Comparison of ENCODE assay signal across 8 cellular contexts in genomic region chr5:179699640-179700298, GRCh38. TPM values are rescaled to one million over a fixed set of nuclear protein-coding genes. Genes with fewer than 3 reads are reported as not detected.
DNase-seq lines count a peak whose midpoint lies in the region; ATAC-seq and TF ChIP-seq lines count a peak whose summit lies in the region.

No MANE protein-coding gene starts in this region.

- TF ChIP-seq CTCF in AG09309 (IDR thresholded peaks at IDR 0.05; ENCODE audit: control insufficient read depth, insufficient read depth, low read depth, low read length, missing control alignments): no peak

- no peak for ATAC-seq in GM18505 (IDR thresholded peaks at IDR 0.05; ENCODE audit: unreplicated experiment)
- no peak for ATAC-seq in HG03342 (IDR thresholded peaks at IDR 0.05; ENCODE audit: unreplicated experiment)

- H3K4me3 ChIP-seq in AG09309 (ENCODE audit: control insufficient read depth, low read depth, low read length): peak overlapping the region; percentile 71

- peak overlapping the region; percentile 88 to 97 (median 97) for H3K4me3 Mint-ChIP-seq in immature natural killer cell

- no peaks in the 10 kb centered on the region for H3K9me3 Mint-ChIP-seq in immature natural killer cell

- H3K27ac Mint-ChIP-seq in immature natural killer cell: peak overlapping the region; percentile 91 to 98 (median 96)

- intact Hi-C loops in posterior cingulate gyrus (cut with DNase I): no loop called here

- peaks cover 0 to 7% (median 2%) of the 10 kb centered on the region in 3 donors for H3K36me3 Mint-ChIP-seq in immature natural killer cell

- TF ChIP-seq POLR2A in GM18505 (IDR thresholded peaks at IDR 0.05; ENCODE audit: borderline replicate concordance, extremely low read depth, insufficient read depth, insufficient read length): peak; percentile 57

- H3K4me1 Mint-ChIP-seq in immature natural killer cell: peaks cover 51 to 60% of the 10 kb centered on the region in 2 donors

- peaks cover 2 to 20% (median 15%) of the 10 kb centered on the region in 3 donors for H3K27me3 Mint-ChIP-seq in immature natural killer cell (ENCODE audit: low read depth in 3 of 3)

- DNase-seq in AG09309 (ENCODE audit: low read depth) (no peak), NCI-H82 (lab: John Stamatoyannopoulos, UW) (peak; percentile 69), amniotic epithelial cell (ENCODE audit: low read depth) (peak; percentile 41), immature natural killer cell (peak; percentile 28 to 39 (median 36)), posterior cingulate gyrus (no peak)
- peak; percentile 60 for DNase-seq in stimulated activated CD4-positive, alpha-beta T cell treated with anti-CD3 and anti-CD28 coated beads, Interleukin-15, amount 100 ng/mL, for 24 hours

RNA-seq across cellular contexts. Expression of gene CANX, which starts 1.0 kb away (rescaled TPM):
- 100 to 1,000 TPM; 240 to 326 (median 325) TPM for polyA plus RNA-seq in immature natural killer cell

RNA-seq across cellular contexts. Expression of gene CBY3, which starts 18.9 kb away (rescaled TPM):
- 1 to 10 TPM in 1 of 3 donors, under 1 TPM in 2; 0.56 to 1.3 (median 0.86) TPM for polyA plus RNA-seq in immature natural killer cell

RNA-seq across cellular contexts. Expression of gene MAML1, which starts 32.9 kb away (rescaled TPM):
- 1 to 10 TPM in 2 of 3 donors, under 1 TPM in 1; 0.59 to 8.5 (median 1.5) TPM for polyA plus RNA-seq in immature natural killer cell

Comparison
In these comparisons a context has a peak if more than half of its experiments do, and no peak if none do; other contexts are left out.
1. DNase-seq: peak in NCI-H82 (single experiment), amniotic epithelial cell (single experiment), immature natural killer cell (3 of 3) and stimulated activated CD4-positive, alpha-beta T cell treated with anti-CD3 and anti-CD28 coated beads, Interleukin-15, amount 100 ng/mL, for 24 hours (single experiment); none in AG09309 (single experiment) and posterior cingulate gyrus (0 of 10).